2 cellular contexts compared by ENCODE assay signal in genomic region chr1:66325594-66326380, GRCh38.
TF ChIP-seq lines count a peak whose summit lies in the region.

No MANE protein-coding gene starts in this region.

TF ChIP-seq in IMR-90, 13 proteins besides CTCF, POLR2A, EP300 and RAD21:
- TF ChIP-seq USF2 (IDR thresholded peaks at IDR 0.05; ENCODE audit: low read depth, low read length): no peak

TF ChIP-seq in endothelial cell of umbilical vein, 7 proteins besides CTCF, POLR2A, EP300 and RAD21:
- TF ChIP-seq MAX (IDR thresholded peaks at IDR 0.05; ENCODE audit: insufficient read depth, insufficient read length): no peak
- no peak for TF ChIP-seq GATA2 (IDR thresholded peaks at IDR 0.05; ENCODE audit: insufficient read depth, insufficient read length, low read depth, low read length)
- no peak for TF ChIP-seq EZH2 (IDR thresholded peaks at IDR 0.05; ENCODE audit: borderline replicate concordance, low read depth, low read length, severe bottlenecking)
- no peak for TF ChIP-seq JUN (IDR thresholded peaks at IDR 0.05; ENCODE audit: borderline replicate concordance, insufficient read depth, insufficient read length, low read depth)
- no peak for TF ChIP-seq POLR2AphosphoS5 (IDR thresholded peaks at IDR 0.05; ENCODE audit: insufficient read depth, low read depth, low read length)
- no peak for TF ChIP-seq MYC (IDR thresholded peaks at IDR 0.05; ENCODE audit: low read depth, low read length)
- no peak for TF ChIP-seq FOS (IDR thresholded peaks at IDR 0.05; ENCODE audit: borderline replicate concordance, insufficient read depth, low read length)
